In genomic region chr17:8289103-8289397, GRCh38 we compare ENCODE assay signal across 8 cellular contexts. TPM values are rescaled to one million over a fixed set of nuclear protein-coding genes. Genes with fewer than 3 reads are reported as not detected.
DNase-seq lines count a peak whose midpoint lies in the region; ATAC-seq and TF ChIP-seq lines count a peak whose summit lies in the region.

No MANE protein-coding gene starts in this region.

- peak overlapping the region; percentile 58 for H3K4me3 ChIP-seq in SJSA1
- H3K4me3 ChIP-seq in osteoblast (ENCODE audit: insufficient read depth, low read length), result peak overlapping the region; percentile 91

- H3K27me3 ChIP-seq in SJSA1 (replicated peaks) (no peaks in the 10 kb centered on the region), osteoblast (ENCODE audit: insufficient read depth, low read length) (no peaks in the 10 kb centered on the region)

- H3K36me3 ChIP-seq in SJSA1, result 0 out of 2 replicates have a peak, but pooled peaks cover 5% of the 10 kb centered on the region
- H3K36me3 ChIP-seq in osteoblast (ENCODE audit: insufficient read depth, low read length), result no peaks in the 10 kb centered on the region

- peaks cover 9% of the 10 kb centered on the region for H3K79me2 ChIP-seq in osteoblast (ENCODE audit: insufficient read depth, low read length)

- ATAC-seq in HG02870 (IDR thresholded peaks at IDR 0.05; ENCODE audit: unreplicated experiment), result no peak

- H3K9me3 ChIP-seq in SJSA1 (replicated peaks) (no peaks in the 10 kb centered on the region), osteoblast (ENCODE audit: low read depth, low read length) (no peaks in the 10 kb centered on the region)

- DNase-seq in activated T-cell treated with anti-CD3 and anti-CD28 coated beads for 24 hours (ENCODE audit: low read depth) (peak; percentile 64), SJSA1 (ENCODE audit: low read depth in 1 of 2, low spot score in 2 of 2) (peak in 1 of 2 experiments; percentile 69), epithelial cell of prostate (ENCODE audit: low read depth, low spot score) (no peak), osteoblast (ENCODE audit: insufficient read length, low spot score, missing footprints) (no peak), NCI-H146 (lab: John Stamatoyannopoulos, UW) (no peak), HPDE6-E6E7 (ENCODE audit: extremely low spot score) (no peak)
- no peak for DNase-seq in activated T-cell treated with anti-CD3 and anti-CD28 coated beads, Interleukin-2, amount 50 U/mL, for 1 hour

- peak overlapping the region; percentile 98 for H3K4me2 ChIP-seq in osteoblast (ENCODE audit: insufficient read depth, low read length)

- no peaks in the 10 kb centered on the region for H4K20me1 ChIP-seq in osteoblast (ENCODE audit: insufficient read depth, low read length)

- peak overlapping the region; percentile 95 for H2AFZ ChIP-seq in osteoblast (ENCODE audit: low read length)

- H3K27ac ChIP-seq in SJSA1 (peak overlapping the region; percentile 54), epithelial cell of prostate (peak overlapping the region; percentile 42), osteoblast (ENCODE audit: low read depth, low read length) (peak overlapping the region; percentile 87)

- H3K4me1 ChIP-seq in SJSA1 (replicated peaks) (peaks cover 11% of the 10 kb centered on the region), osteoblast (ENCODE audit: insufficient read depth, low read length) (peaks cover 14% of the 10 kb centered on the region)

- no peak for TF ChIP-seq CTCF in osteoblast (IDR thresholded peaks at IDR 0.05; ENCODE audit: extremely low read depth, low read depth, low read length)

RNA-seq across cellular contexts. Expression of gene RANGRF, which starts 0.6 kb away (rescaled TPM):
- 7.6 and 12.7 TPM in 2 replicates for total RNA-seq in SJSA1 (2014; rRNA removed; shearing (Covaris generic))
- 8.0 and 8.3 TPM in 2 replicates for total RNA-seq in osteoblast

RNA-seq across cellular contexts. Expression of gene SLC25A35, which starts 6.2 kb away (rescaled TPM):
- total RNA-seq in SJSA1 (2014; rRNA removed; shearing (Covaris generic)), result 0.74 TPM in 1 of 2 replicates, not detected in the other
- 1.1 and 2.1 TPM in 2 replicates for total RNA-seq in osteoblast

RNA-seq across cellular contexts. Expression of gene ARHGEF15, which starts 21.0 kb away (rescaled TPM):
- total RNA-seq in SJSA1 (2014; rRNA removed; shearing (Covaris generic)), result not detected in 2 replicates
- not detected in 2 replicates for total RNA-seq in osteoblast

RNA-seq across cellular contexts. Expression of gene PFAS, which starts 40.0 kb away (rescaled TPM):
- 29.3 and 60.1 TPM in 2 replicates for total RNA-seq in SJSA1 (2014; rRNA removed; shearing (Covaris generic))
- total RNA-seq in osteoblast, result 14.1 and 18.8 TPM in 2 replicates

RNA-seq across cellular contexts. Expression of gene CTC1, which starts 41.2 kb away (rescaled TPM):
- 0.60 and 1.3 TPM in 2 replicates for total RNA-seq in SJSA1 (2014; rRNA removed; shearing (Covaris generic))
- total RNA-seq in osteoblast, result 6.2 and 7.6 TPM in 2 replicates
